In the genomic region with DNA sequence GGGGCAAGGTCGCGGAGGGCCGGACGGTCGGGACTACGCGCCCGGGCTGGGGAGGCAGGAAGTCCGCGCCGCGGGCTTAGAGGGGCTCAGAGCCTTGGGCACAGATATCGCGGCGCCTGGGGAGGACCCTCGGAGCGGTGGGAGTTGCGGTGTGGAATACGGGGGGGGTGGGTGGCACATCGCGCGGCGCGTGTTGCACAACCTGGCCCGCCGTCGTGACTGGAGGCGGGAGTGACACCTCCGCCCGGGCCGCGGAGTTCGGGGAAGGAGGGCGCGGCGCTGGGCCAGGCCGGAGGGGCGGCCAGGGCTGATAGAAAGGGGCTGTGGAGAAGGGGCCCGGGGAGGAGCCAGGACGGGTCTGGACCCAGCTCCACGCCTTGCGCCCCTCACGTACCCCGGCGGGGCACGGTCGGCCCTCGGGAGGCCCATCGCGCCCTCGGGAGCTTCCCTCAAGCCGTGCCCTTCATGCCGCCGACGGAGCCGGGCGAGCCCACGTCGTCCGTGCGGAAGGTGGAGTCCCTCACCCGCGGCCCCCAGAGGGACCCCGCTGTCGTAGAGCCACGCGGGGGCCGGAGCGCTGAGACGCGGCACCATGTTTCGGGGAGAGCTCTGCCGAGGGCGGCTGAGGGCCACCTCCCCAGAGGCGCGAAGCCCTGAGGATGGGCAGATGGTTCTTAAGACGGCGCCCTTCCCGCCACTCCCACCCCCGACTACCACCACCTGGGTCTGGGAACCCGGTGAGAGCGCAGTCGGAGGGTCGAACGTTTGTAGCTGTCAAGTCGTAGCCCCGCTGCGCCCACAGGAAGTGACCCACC, we compare ENCODE assay signal across 8 cellular contexts. TPM values are rescaled to one million over a fixed set of nuclear protein-coding genes. Genes with fewer than 3 reads are reported as not detected.
DNase-seq lines count a peak whose midpoint lies in the region; ATAC-seq and TF ChIP-seq lines count a peak whose summit lies in the region.

No MANE protein-coding gene starts in this region.

- no peak for DNase-seq in activated T-helper 2 cell treated with anti-CD3 and anti-CD28 coated beads, Interferon-gamma antibody, Interleukin-2, Interleukin-4, amounts not matched to agents 10 μg/mL and 5 μg/mL and 100 μg/mL, durations not matched to agents 14 hours and 24 hours and 36 hours (ENCODE audit: low spot score)
- DNase-seq in left ventricle myocardium inferior (peak; percentile 48), gastrocnemius medialis (no peak), glomerular visceral epithelial cell (ENCODE audit: extremely low spot score) (no peak)

- H3K36me3 Mint-ChIP-seq in activated T-helper 2 cell treated with anti-CD3 and anti-CD28 coated beads, Interferon-gamma antibody, Interleukin-2, Interleukin-4, amounts not matched to agents 10 μg/mL and 5 μg/mL and 100 μg/mL, durations not matched to agents 14 hours and 24 hours and 36 hours (ENCODE audit: low read depth), result peaks cover 12% of the 10 kb centered on the region

- TF ChIP-seq CTCF in left ventricle myocardium inferior (IDR thresholded peaks at IDR 0.05; ENCODE audit: borderline replicate concordance) (no peak), gastrocnemius medialis (IDR thresholded peaks at IDR 0.05 in 4 of 5, conservative IDR thresholded peaks at IDR 0.05 in 1 of 5) (no peak)

- H3K9me3 ChIP-seq in left ventricle myocardium inferior (replicated peaks) (no peaks in the 10 kb centered on the region), gastrocnemius medialis (no peaks in the 10 kb centered on the region)

- in situ Hi-C loops in gastrocnemius medialis (cut with MboI; ENCODE audit: low sequenced_read_pairs in 4 of 4), result no loop called here

- H3K27me3 Mint-ChIP-seq in activated T-helper 2 cell treated with anti-CD3 and anti-CD28 coated beads, Interferon-gamma antibody, Interleukin-2, Interleukin-4, amounts not matched to agents 10 μg/mL and 5 μg/mL and 100 μg/mL, durations not matched to agents 14 hours and 24 hours and 36 hours (ENCODE audit: low read depth), result no peaks in the 10 kb centered on the region

- peak overlapping the region; percentile 86 for H3K4me3 ChIP-seq in left ventricle myocardium inferior
- H3K4me3 ChIP-seq in gastrocnemius medialis, result peak overlapping the region; percentile 72 to 90 (median 78)

- H3K4me3 Mint-ChIP-seq in activated T-helper 2 cell treated with anti-CD3 and anti-CD28 coated beads, Interferon-gamma antibody, Interleukin-2, Interleukin-4, amounts not matched to agents 10 μg/mL and 5 μg/mL and 100 μg/mL, durations not matched to agents 14 hours and 24 hours and 36 hours (ENCODE audit: low read depth), result peak overlapping the region; percentile 88

- intact Hi-C loops in activated T-helper 2 cell treated with anti-CD3 and anti-CD28 coated beads, Interferon-gamma antibody, Interleukin-2, Interleukin-4, amounts not matched to agents 10 μg/mL and 5 μg/mL and 100 μg/mL, durations not matched to agents 14 hours and 24 hours and 36 hours (cut with micrococcal nuclease), result loop anchor here (2.0 kb wide), 2 partner anchors 21 to 73 kb away; a partner anchor contains a TSS
- intact Hi-C loops in left ventricle myocardium inferior (cut with micrococcal nuclease) (loop anchor here (10.0 kb wide), 1 partner anchor 79 kb away; no protein-coding TSS in a partner anchor), gastrocnemius medialis (cut with DNase I; ENCODE audit: low total_unique reads) (no loop called here)

- no peak for TF ChIP-seq POLR2A in gastrocnemius medialis (IDR thresholded peaks at IDR 0.05)

- H3K27ac Mint-ChIP-seq in activated T-helper 2 cell treated with anti-CD3 and anti-CD28 coated beads, Interferon-gamma antibody, Interleukin-2, Interleukin-4, amounts not matched to agents 10 μg/mL and 5 μg/mL and 100 μg/mL, durations not matched to agents 14 hours and 24 hours and 36 hours, result peak overlapping the region; percentile 75

- H3K9me3 Mint-ChIP-seq in activated T-helper 2 cell treated with anti-CD3 and anti-CD28 coated beads, Interferon-gamma antibody, Interleukin-2, Interleukin-4, amounts not matched to agents 10 μg/mL and 5 μg/mL and 100 μg/mL, durations not matched to agents 14 hours and 24 hours and 36 hours, result no peaks in the 10 kb centered on the region

- H3K4me1 ChIP-seq in left ventricle myocardium inferior (peaks cover 35% of the 10 kb centered on the region), gastrocnemius medialis (peaks cover 6 to 10% of the 10 kb centered on the region in 2 donors)

- H3K27ac ChIP-seq in left ventricle myocardium inferior (replicated peaks) (peak overlapping the region; percentile 87), gastrocnemius medialis (peak overlapping the region; percentile 68 to 84 (median 82))

- H3K27me3 ChIP-seq in left ventricle myocardium inferior (ENCODE audit: low read depth) (no peaks in the 10 kb centered on the region), gastrocnemius medialis (peaks cover 10 to 23% (median 11%) of the 10 kb centered on the region in 3 donors)

- ATAC-seq in GM18502 (IDR thresholded peaks at IDR 0.05; ENCODE audit: poor library complexity, unreplicated experiment) (peak; percentile 13), HG03460 (IDR thresholded peaks at IDR 0.05; ENCODE audit: unreplicated experiment) (peak; percentile 14), gastrocnemius medialis (peak; percentile 28 to 36), HG03097 (IDR thresholded peaks at IDR 0.05; ENCODE audit: low FRiP score, unreplicated experiment) (no peak), GM21367 (IDR thresholded peaks at IDR 0.05; ENCODE audit: unreplicated experiment) (no peak)

- H3K36me3 ChIP-seq in left ventricle myocardium inferior (no peaks in the 10 kb centered on the region), gastrocnemius medialis (no peaks in the 10 kb centered on the region)

- H3K4me1 Mint-ChIP-seq in activated T-helper 2 cell treated with anti-CD3 and anti-CD28 coated beads, Interferon-gamma antibody, Interleukin-2, Interleukin-4, amounts not matched to agents 10 μg/mL and 5 μg/mL and 100 μg/mL, durations not matched to agents 14 hours and 24 hours and 36 hours (ENCODE audit: low read depth), result peaks cover 41% of the 10 kb centered on the region

RNA-seq across cellular contexts. Expression of a gene that starts 0.7 kb away (rescaled TPM):
- total RNA-seq in activated T-helper 2 cell treated with anti-CD3 and anti-CD28 coated beads, Interferon-gamma antibody, Interleukin-2, Interleukin-4, amounts not matched to agents 10 μg/mL and 5 μg/mL and 100 μg/mL, durations not matched to agents 14 hours and 24 hours and 36 hours, result 16.8 and 17.6 TPM in 2 replicates
- total RNA-seq in left ventricle myocardium inferior (7.6 TPM), gastrocnemius medialis (1 to 10 TPM; 1.4 to 3.9 (median 3.6) TPM)

RNA-seq across cellular contexts. Expression of a gene that starts 35.7 kb away (rescaled TPM):
- 0.05 and 0.09 TPM in 2 replicates for total RNA-seq in activated T-helper 2 cell treated with anti-CD3 and anti-CD28 coated beads, Interferon-gamma antibody, Interleukin-2, Interleukin-4, amounts not matched to agents 10 μg/mL and 5 μg/mL and 100 μg/mL, durations not matched to agents 14 hours and 24 hours and 36 hours
- total RNA-seq in left ventricle myocardium inferior (1.5 TPM), gastrocnemius medialis (under 1 TPM; 0.17 to 0.29 (median 0.24) TPM)

Comparison
In these comparisons a context has a peak if more than half of its experiments do, and no peak if none do; other contexts are left out.
1. ATAC-seq: peak in GM18502 (single experiment), HG03460 (single experiment) and gastrocnemius medialis (2 of 2); none in HG03097 (single experiment) and GM21367 (single experiment).